ENCODE assay signal across 8 cellular contexts in genomic region chr4:139099366-139099982, GRCh38.
A peak's percentile ranks its signal among the peaks of the same experiment; 100 is the strongest.
DNase-seq lines count a peak whose midpoint lies in the region; ATAC-seq and TF ChIP-seq lines count a peak whose summit lies in the region.

No MANE protein-coding gene starts in this region.

- H3K36me3 ChIP-seq in HAP-1 (replicated peaks) (no peaks in the 10 kb centered on the region), heart left ventricle (peaks cover 0 to 11% (median 0%) of the 10 kb centered on the region in 9 donors)

- peak; percentile 77 to 93 (median 84) for TF ChIP-seq CTCF in heart left ventricle (IDR thresholded peaks at IDR 0.05)

- TF ChIP-seq POLR2A in heart left ventricle (IDR thresholded peaks at IDR 0.05) = no peak

- H3K27me3 Mint-ChIP-seq in activated naive CD8-positive, alpha-beta T cell treated with anti-CD3 and anti-CD28 coated beads for 36 hours = no peaks in the 10 kb centered on the region

- 6 to 13% (median 10%) methylated on average over 2 of the region's 2 CpGs for WGBS in heart left ventricle, 4 donors

- ATAC-seq in heart left ventricle = peak in 3 of 4 donors; percentile 71 to 86 (median 77)
- no peak for ATAC-seq in HG02840 (IDR thresholded peaks at IDR 0.05; ENCODE audit: low FRiP score, unreplicated experiment)

- H3K9me3 Mint-ChIP-seq in activated naive CD8-positive, alpha-beta T cell treated with anti-CD3 and anti-CD28 coated beads for 36 hours = no peaks in the 10 kb centered on the region

- H3K9me3 ChIP-seq in HAP-1 = no peaks in the 10 kb centered on the region
- no peaks in the 10 kb centered on the region for H3K9me3 ChIP-seq in heart left ventricle

- H3K4me3 Mint-ChIP-seq in activated naive CD8-positive, alpha-beta T cell treated with anti-CD3 and anti-CD28 coated beads for 36 hours = no peak overlapping the region

- H3K4me1 ChIP-seq in HAP-1 (peaks cover 22% of the 10 kb centered on the region), heart left ventricle (peaks cover 0 to 5% (median 0%) of the 10 kb centered on the region in 12 donors)

- H3K27me3 ChIP-seq in HAP-1 (ENCODE audit: low read depth) (no peaks in the 10 kb centered on the region), heart left ventricle (no peaks in the 10 kb centered on the region)

- H3K4me1 Mint-ChIP-seq in activated naive CD8-positive, alpha-beta T cell treated with anti-CD3 and anti-CD28 coated beads for 36 hours = peaks cover 2% of the 10 kb centered on the region

- no peaks in the 10 kb centered on the region for H3K36me3 Mint-ChIP-seq in activated naive CD8-positive, alpha-beta T cell treated with anti-CD3 and anti-CD28 coated beads for 36 hours

- intact Hi-C loops in heart left ventricle (cut with DNase I) = loop anchor here in 9 of 10 donors (1.0 to 5.0 kb wide), 10 partner anchors 68 to 198 kb away; partner anchors contain the start of gene ELF2 (in 4 of the 9)

- peak; percentile 77 for DNase-seq in GM03348 (ENCODE audit: low spot score)
- DNase-seq in HAP-1 (ENCODE audit: low spot score in 2 of 2) = peak; percentile 86 to 90
- DNase-seq in NCI-H1105 (lab: John Stamatoyannopoulos, UW) = peak; percentile 64
- DNase-seq in SKM-1 treated with dmso at 0.1 percent for 144 hours (lab: John Stamatoyannopoulos, UW; ENCODE audit: unreplicated experiment) = peak; percentile 80
- peak; percentile 65 for DNase-seq in activated naive CD8-positive, alpha-beta T cell treated with anti-CD3 and anti-CD28 coated beads for 36 hours
- DNase-seq in heart left ventricle = peak in 4 of 5 donors; percentile 60 to 73 (median 69)
- DNase-seq in renal cortical epithelial cell (ENCODE audit: low read depth) = peak; percentile 83

- no peak overlapping the region for H3K27ac ChIP-seq in heart left ventricle

- in situ Hi-C loops in HAP-1 (cut with MboI; ENCODE audit: low sequenced_read_pairs) = no loop called here

- H3K4me3 ChIP-seq in HAP-1 = no peak overlapping the region
- no peak overlapping the region for H3K4me3 ChIP-seq in heart left ventricle

- H3K27ac Mint-ChIP-seq in activated naive CD8-positive, alpha-beta T cell treated with anti-CD3 and anti-CD28 coated beads for 36 hours = no peak overlapping the region
